ENCODE assay signal across 4 cellular contexts in genomic region chr4:10383417-10383816, GRCh38.
"Had no signal": no experiment of that assay in that cellular context is flagged by ENCODE, and none has a peak within 500 bp of the region (broad histone marks: within the 10 kb centered on the region; RNA-seq: fewer than 3 reads in every experiment).

No MANE protein-coding gene starts in this region.

- DNase-seq: H9, HCEC 1CT, IMR-90 had no signal

- H3K4me3 Mint-ChIP-seq: GM23338, H9 had no signal

- H3K9me3 Mint-ChIP-seq: GM23338 had no signal

- H3K27ac Mint-ChIP-seq: GM23338, H9 had no signal

- H3K4me3 ChIP-seq: GM23338 had no signal

- ATAC-seq: GM23338 had no signal
